In the genomic region with DNA sequence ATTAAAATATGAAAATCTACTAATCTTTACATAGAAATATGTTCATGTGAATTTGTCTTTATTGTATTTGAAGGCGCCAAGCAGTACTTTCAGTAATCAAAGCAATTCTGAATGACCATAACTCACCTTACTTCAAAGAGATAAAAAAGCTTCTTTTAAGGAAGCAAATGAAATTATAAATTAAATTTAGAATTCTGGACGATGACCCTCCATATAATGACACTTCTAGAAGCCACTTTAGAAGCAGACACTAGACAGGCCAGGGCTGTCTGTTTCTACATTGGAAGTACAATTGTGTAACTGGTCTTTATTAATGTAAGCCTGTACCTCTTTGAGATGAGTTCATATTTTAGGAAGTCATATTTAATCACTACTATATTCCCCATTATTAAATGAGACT, we compare ENCODE assay signal across 9 cellular contexts.
"Had no signal": no experiment of that assay in that cellular context is flagged by ENCODE, and none has a peak within 500 bp of the region (broad histone marks: within the 10 kb centered on the region; RNA-seq: fewer than 3 reads in every experiment).

No MANE protein-coding gene starts in this region.

- H3K4me2 ChIP-seq: GM23338 had no signal

- H3K4me1 ChIP-seq: HAP-1 had no signal

- H3K4me3 ChIP-seq: GM23248, GM23338, HAP-1 had no signal

- H2AFZ ChIP-seq: GM23248, GM23338 had no signal

- H3K36me3 ChIP-seq: HAP-1 had no signal

- H3K27ac ChIP-seq: GM23248 had no signal

- H3K9ac ChIP-seq: GM23248 had no signal

- H3K9me3 ChIP-seq: HAP-1 had no signal

- ATAC-seq: GM23338, HCT116 had no signal

- DNase-seq: GM23248, GOT3, H7, H9, HCEC 1CT, HFFc6 had no signal
